8 cellular contexts compared by ENCODE assay signal in the genomic region with DNA sequence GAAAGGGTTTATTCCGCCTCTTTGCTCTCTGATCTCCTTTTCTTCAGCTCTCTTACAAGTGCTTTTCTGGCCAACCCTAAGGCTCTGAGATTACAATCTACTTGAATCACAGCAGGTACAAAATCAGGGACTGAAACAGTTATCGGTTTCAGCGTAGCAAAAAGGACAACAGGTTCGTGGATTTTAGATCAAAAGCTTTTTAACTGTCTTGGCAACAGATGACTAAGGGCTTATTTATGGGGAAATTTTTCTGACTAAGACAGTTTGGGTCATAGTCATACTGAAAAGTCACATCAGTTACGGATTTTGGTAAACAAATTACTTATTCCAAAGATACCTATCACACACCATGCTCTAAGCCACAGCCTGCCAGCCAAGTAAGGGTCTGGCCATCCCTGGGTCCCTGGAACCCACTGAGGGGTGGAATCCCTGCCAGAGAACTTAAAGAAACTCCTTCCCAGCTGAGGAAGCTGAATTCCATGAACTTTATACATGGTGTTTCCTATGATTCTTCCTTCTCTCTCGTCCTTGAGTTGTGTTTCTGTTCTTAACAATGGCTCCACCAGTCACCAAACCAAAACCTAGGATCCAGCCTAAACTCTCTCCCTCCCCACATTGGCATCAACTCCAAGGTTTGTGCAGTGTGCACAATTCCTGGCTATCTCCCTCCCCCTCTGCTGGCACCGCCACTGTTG.
DNase-seq lines count a peak whose midpoint lies in the region; ATAC-seq, FAIRE-seq and TF ChIP-seq lines count a peak whose summit lies in the region.

No MANE protein-coding gene starts in this region.

- no peak for TF ChIP-seq RAD21 in HepG2 (CRISPR knock-in tag; IDR thresholded peaks at IDR 0.05)

- in situ Hi-C loops in G401 (cut with HindIII; ENCODE audit: low sequenced_read_pairs) (no loop called here), HepG2 (cut with HindIII; ENCODE audit: extremely low pct_ligation_motif_present, low pct_unique_long_range_greater_than_20kb) (no loop called here)

- peak overlapping the region; percentile 63; the same call in 1 of the 2 replicates for H3K4me3 ChIP-seq in Karpas-422 (ENCODE audit: low read length)
- peak overlapping the region in 2 of 4 donors; percentile 72 to 75 for H3K4me3 ChIP-seq in adrenal gland
- H3K4me3 ChIP-seq in HepG2 (replicated peaks in 1 of 3; ENCODE audit: insufficient read depth in 1 of 3, low read depth in 2 of 3, low read length in 3 of 3), result peak overlapping the region in 1 of 3 experiments; percentile 74; a peak in 2 of 6 replicates

- FAIRE-seq in HepG2 (lab: Jason Lieb, UNC), result no peak

- H4K20me1 ChIP-seq in Karpas-422 (ENCODE audit: insufficient read depth, low read depth, low read length), result peaks cover 4% of the 10 kb centered on the region; the same call in 1 of the 2 replicates
- H4K20me1 ChIP-seq in HepG2 (ENCODE audit: insufficient read depth, low read length), result peaks cover 3% of the 10 kb centered on the region; the same call in 1 of the 2 replicates

- peaks cover 17% of the 10 kb centered on the region for H3K27me3 Mint-ChIP-seq in type B pancreatic cell

- H3K4me1 ChIP-seq in Karpas-422 (ENCODE audit: low read length), result peaks cover 51% of the 10 kb centered on the region
- peaks cover 19 to 42% of the 10 kb centered on the region in 2 donors for H3K4me1 ChIP-seq in adrenal gland (replicated peaks in 1 of 2)
- peaks cover 77% of the 10 kb centered on the region for H3K4me1 ChIP-seq in HepG2 (ENCODE audit: insufficient read depth, low read length)

- peaks cover 7% of the 10 kb centered on the region; the same call in 1 of the 2 replicates for H3K36me3 ChIP-seq in Karpas-422 (ENCODE audit: insufficient read depth, low read length)
- no peaks in the 10 kb centered on the region for H3K36me3 ChIP-seq in adrenal gland (replicated peaks in 1 of 2)
- H3K36me3 ChIP-seq in HepG2 (replicated peaks in 1 of 2; ENCODE audit: control insufficient read depth in 1 of 2, insufficient read depth in 2 of 2, low read length in 2 of 2), result peaks cover 3 to 4% of the 10 kb centered on the region in 2 experiments; a peak in 2 of 5 replicates

- H3K9me3 ChIP-seq in Karpas-422 (ENCODE audit: low read length) (no peaks in the 10 kb centered on the region), adrenal gland (replicated peaks in 1 of 3) (no peaks in the 10 kb centered on the region), HepG2 (ENCODE audit: low read length) (no peaks in the 10 kb centered on the region)

- no peaks in the 10 kb centered on the region for H3K27me3 ChIP-seq in Karpas-422 (ENCODE audit: low read length)
- no peaks in the 10 kb centered on the region for H3K27me3 ChIP-seq in adrenal gland
- H3K27me3 ChIP-seq in HepG2 (ENCODE audit: control insufficient read depth in 1 of 2, insufficient read depth in 2 of 2, low read length in 2 of 2), result no peaks in the 10 kb centered on the region

- peak; percentile 46 for ATAC-seq in GM21447 (IDR thresholded peaks at IDR 0.05; ENCODE audit: unreplicated experiment)
- ATAC-seq in HepG2, result no peak

- no peaks in the 10 kb centered on the region for H3K9me3 Mint-ChIP-seq in type B pancreatic cell

- peak; percentile 51 for DNase-seq in G401 (ENCODE audit: low spot score)
- no peak for DNase-seq in Karpas-422
- peak in 1 of 7 donors; percentile 22 for DNase-seq in adrenal gland
- DNase-seq in HepG2 (ENCODE audit: low spot score), result peak; percentile 44
- DNase-seq in type B pancreatic cell (ENCODE audit: extremely low spot score, unreplicated experiment), result no peak
- DNase-seq in RPMI8226, result no peak
- DNase-seq in NCI-H2196 (lab: John Stamatoyannopoulos, UW; ENCODE audit: unreplicated experiment), result no peak

- TF ChIP-seq CTCF in adrenal gland (IDR thresholded peaks at IDR 0.05), result no peak
- no peak for TF ChIP-seq CTCF in HepG2 (CRISPR knock-in tag; IDR thresholded peaks at IDR 0.05)
- TF ChIP-seq CTCF in type B pancreatic cell (conservative IDR thresholded peaks at IDR 0.05), result no peak

- WGBS in adrenal gland, 4 donors, result 31 to 41% (median 33%) methylated on average over 7 of the region's 7 CpGs
- 46% methylated on average over 7 of the region's 7 CpGs for WGBS in HepG2 (ENCODE audit: low lambda C conversion rate)

- H3K4me3 Mint-ChIP-seq in type B pancreatic cell, result peak overlapping the region; percentile 93

- H3K4me2 ChIP-seq in Karpas-422 (ENCODE audit: low read depth, low read length, poor library complexity, severe bottlenecking) (peak overlapping the region; percentile 84), HepG2 (ENCODE audit: low read depth, low read length) (peak overlapping the region; percentile 73)

- intact Hi-C loops in adrenal gland (cut with DNase I), result loop anchor here in 1 of 2 donors (10.0 kb wide), 1 partner anchor 219 kb away; no protein-coding TSS in a partner anchor
- intact Hi-C loops in HepG2 (cut with micrococcal nuclease; ENCODE audit: unreplicated experiment), result loop anchor here (5.0 to 10.0 kb wide), 3 partner anchors 53 to 349 kb away; a partner anchor contains a TSS

- CTCF ChIA-PET in HepG2 (lab: Yijun Ruan, JAX; ENCODE audit: low intra/inter-chr PET ratio, low total read pairs), result no interaction called here

- no peaks in the 10 kb centered on the region for H3K9me2 ChIP-seq in Karpas-422 (replicated peaks; ENCODE audit: insufficient read depth, low read length)

- H3K27ac ChIP-seq in Karpas-422 (ENCODE audit: low read length) (no peak overlapping the region), adrenal gland (peak overlapping the region; percentile 64 to 90 (median 80)), HepG2 (ENCODE audit: extremely low read length, insufficient read depth, low read length) (no peak overlapping the region)

- POLR2A ChIA-PET in HepG2 (lab: Yijun Ruan, JAX), result interaction anchor here (1.0 kb wide), 1 partner anchor 33 kb away, joined by 3 read pairs; no protein-coding TSS in a partner anchor

- H3K4me1 Mint-ChIP-seq in type B pancreatic cell (ENCODE audit: unreplicated experiment), result peaks cover 31% of the 10 kb centered on the region

- H3K36me3 Mint-ChIP-seq in type B pancreatic cell, result peaks cover 11% of the 10 kb centered on the region

- peak overlapping the region; percentile 89 for H3K27ac Mint-ChIP-seq in type B pancreatic cell

- TF ChIP-seq EP300 in HepG2 (IDR thresholded peaks at IDR 0.05; ENCODE audit: low read depth in 2 of 2, low read length in 2 of 2) (no peak), HepG2 (CRISPR knock-in tag; IDR thresholded peaks at IDR 0.05; ENCODE audit: borderline replicate concordance) (no peak)

- peaks cover 32% of the 10 kb centered on the region for H3K79me2 ChIP-seq in Karpas-422 (ENCODE audit: low read length)
- peaks cover 26% of the 10 kb centered on the region for H3K79me2 ChIP-seq in HepG2 (ENCODE audit: insufficient read depth, low read length)

- no TSS peak for BruUV-seq in HepG2 (replicated peaks; lab: Mats Ljungman, UMichigan)

- peak in 1 of 2 donors; percentile 53 for TF ChIP-seq POLR2A in adrenal gland (IDR thresholded peaks at IDR 0.05)
- no peak for TF ChIP-seq POLR2A in HepG2 (IDR thresholded peaks at IDR 0.05; ENCODE audit: insufficient read depth in 1 of 2, low read depth in 2 of 2, low read length in 2 of 2)

- H2AFZ ChIP-seq in Karpas-422 (ENCODE audit: low read length), result 0 out of 2 replicates have a peak overlapping the region, but pooled peaks have one; percentile 57
- H2AFZ ChIP-seq in HepG2 (ENCODE audit: low read length), result no peak overlapping the region

- H3K9ac ChIP-seq in Karpas-422 (ENCODE audit: low read length), result peak overlapping the region; percentile 63
- H3K9ac ChIP-seq in HepG2 (ENCODE audit: insufficient read depth, low read depth, low read length), result no peak overlapping the region

TF ChIP-seq in HepG2, 621 proteins besides CTCF, POLR2A, EP300 and RAD21:
- TF ChIP-seq, protein P1, sequence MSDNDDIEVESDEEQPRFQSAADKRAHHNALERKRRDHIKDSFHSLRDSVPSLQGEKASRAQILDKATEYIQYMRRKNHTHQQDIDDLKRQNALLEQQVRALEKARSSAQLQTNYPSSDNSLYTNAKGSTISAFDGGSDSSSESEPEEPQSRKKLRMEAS (IDR thresholded peaks at IDR 0.05), result no peak
- peak; percentile 93 for TF ChIP-seq RFX5 (IDR thresholded peaks at IDR 0.05; ENCODE audit: low read depth, low read length)
TF ChIP-seq in HepG2: peak in this region for 1.

Comparison
In these comparisons a context has a peak if more than half of its experiments do, and no peak if none do; other contexts are left out.
1. DNase-seq: peak in G401 (single experiment) and HepG2 (single experiment); none in Karpas-422 (single experiment), type B pancreatic cell (single experiment), RPMI8226 (single experiment) and NCI-H2196 (single experiment).
2. H3K27ac ChIP-seq: peak in adrenal gland (5 of 5); none in Karpas-422 (single experiment) and HepG2 (single experiment).